Comparison of ENCODE assay signal across 1 cellular context in genomic region chr4:17614416-17615299, GRCh38.
A peak's percentile ranks its signal among the peaks of the same experiment; 100 is the strongest.
TF ChIP-seq lines count a peak whose summit lies in the region.

A gene with protein sequence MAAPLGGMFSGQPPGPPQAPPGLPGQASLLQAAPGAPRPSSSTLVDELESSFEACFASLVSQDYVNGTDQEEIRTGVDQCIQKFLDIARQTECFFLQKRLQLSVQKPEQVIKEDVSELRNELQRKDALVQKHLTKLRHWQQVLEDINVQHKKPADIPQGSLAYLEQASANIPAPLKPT (plus strand): TSS chr4:17614641. CDS start chr4:17614655, 14 bp downstream.

TF ChIP-seq in H1, 55 proteins besides CTCF, POLR2A, EP300 and RAD21 (continued from another document):
- TF ChIP-seq, protein P1, sequence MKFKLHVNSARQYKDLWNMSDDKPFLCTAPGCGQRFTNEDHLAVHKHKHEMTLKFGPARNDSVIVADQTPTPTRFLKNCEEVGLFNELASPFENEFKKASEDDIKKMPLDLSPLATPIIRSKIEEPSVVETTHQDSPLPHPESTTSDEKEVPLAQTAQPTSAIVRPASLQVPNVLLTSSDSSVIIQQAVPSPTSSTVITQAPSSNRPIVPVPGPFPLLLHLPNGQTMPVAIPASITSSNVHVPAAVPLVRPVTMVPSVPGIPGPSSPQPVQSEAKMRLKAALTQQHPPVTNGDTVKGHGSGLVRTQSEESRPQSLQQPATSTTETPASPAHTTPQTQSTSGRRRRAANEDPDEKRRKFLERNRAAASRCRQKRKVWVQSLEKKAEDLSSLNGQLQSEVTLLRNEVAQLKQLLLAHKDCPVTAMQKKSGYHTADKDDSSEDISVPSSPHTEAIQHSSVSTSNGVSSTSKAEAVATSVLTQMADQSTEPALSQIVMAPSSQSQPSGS (IDR thresholded peaks at IDR 0.05; ENCODE audit: low read length), result no peak
- TF ChIP-seq HDAC2 (IDR thresholded peaks at IDR 0.05; ENCODE audit: borderline replicate concordance in 1 of 2, low read depth in 2 of 2, low read length in 2 of 2) (peak; percentile 26 to 67; a peak in 1 of 4 replicates), TAF7 (optimal IDR thresholded peaks at IDR 0.05; ENCODE audit: borderline replicate concordance, low read depth, low read length) (peak; percentile 81), ZNF274 (IDR thresholded peaks at IDR 0.05; ENCODE audit: borderline replicate concordance, extremely low read depth, low read length) (no peak), FOSL1 (IDR thresholded peaks at IDR 0.05; ENCODE audit: insufficient read depth, low read depth, low read length) (no peak), TCF12 (IDR thresholded peaks at IDR 0.05; ENCODE audit: low read depth, low read length) (no peak), SAP30 (IDR thresholded peaks at IDR 0.05; ENCODE audit: insufficient read depth, insufficient replicate concordance, low read length) (peak; percentile 43), GTF2F1 (IDR thresholded peaks at IDR 0.05; ENCODE audit: borderline replicate concordance, low read depth, low read length) (peak; percentile 90; the same call in 1 of the 2 replicates), SP1 (IDR thresholded peaks at IDR 0.05; ENCODE audit: low read depth, low read length) (no peak), NRF1 (IDR thresholded peaks at IDR 0.05; ENCODE audit: low read depth, low read length) (peak; percentile 69), CBX5 (IDR thresholded peaks at IDR 0.05; ENCODE audit: low read depth, low read length) (no peak), JUND (IDR thresholded peaks at IDR 0.05; ENCODE audit: low read length) (no peak; the same call in 1 of the 2 replicates), CTBP2 (IDR thresholded peaks at IDR 0.05; ENCODE audit: borderline replicate concordance, insufficient read depth, insufficient read length, low read length) (no peak), ASH2L (IDR thresholded peaks at IDR 0.05; ENCODE audit: low read length) (peak; percentile 72), TBP (IDR thresholded peaks at IDR 0.05; ENCODE audit: low read depth, low read length) (peak; percentile 94), BCL11A (IDR thresholded peaks at IDR 0.05; ENCODE audit: low read depth in 2 of 2, low read length in 2 of 2) (no peak), MAX (IDR thresholded peaks at IDR 0.05) (no peak), RFX5 (IDR thresholded peaks at IDR 0.05; ENCODE audit: borderline replicate concordance, low read depth, low read length) (no peak), YY1 (IDR thresholded peaks at IDR 0.05; ENCODE audit: low read depth, low read length) (peak; percentile 98), RXRA (IDR thresholded peaks at IDR 0.05; ENCODE audit: insufficient read depth, low read depth, low read length) (no peak), EZH2 (IDR thresholded peaks at IDR 0.05; ENCODE audit: low read depth, low read length, severe bottlenecking) (no peak), EGR1 (IDR thresholded peaks at IDR 0.05; ENCODE audit: borderline replicate concordance, low read depth, low read length) (no peak), RNF2 (IDR thresholded peaks at IDR 0.05; ENCODE audit: borderline replicate concordance, low read depth, low read length, missing control alignments, poor library complexity, severe bottlenecking) (no peak), POU5F1 (IDR thresholded peaks at IDR 0.05; ENCODE audit: low read depth, low read length) (no peak), ATF3 (IDR thresholded peaks at IDR 0.05; ENCODE audit: insufficient read depth, low read depth, low read length) (peak; percentile 97), KDM4A (IDR thresholded peaks at IDR 0.05; ENCODE audit: low read depth, low read length, severe bottlenecking) (peak; percentile 24), SIN3A (conservative IDR thresholded peaks at IDR 0.05 in 1 of 2, IDR thresholded peaks at IDR 0.05 in 1 of 2; ENCODE audit: low read depth in 1 of 2, low read length in 2 of 2) (peak in 1 of 2 experiments; percentile 88; a peak in 2 of 4 replicates), PHF8 (conservative IDR thresholded peaks at IDR 0.05; ENCODE audit: low read depth, low read length) (peak; percentile 95), CHD7 (IDR thresholded peaks at IDR 0.05; ENCODE audit: insufficient replicate concordance, low read length) (no peak), RBBP5 (IDR thresholded peaks at IDR 0.05; ENCODE audit: borderline replicate concordance, low read depth, low read length) (peak; percentile 60; the same call in 1 of the 2 replicates), BRCA1 (IDR thresholded peaks at IDR 0.05; ENCODE audit: low read depth, low read length) (no peak), HDAC6 (IDR thresholded peaks at IDR 0.05; ENCODE audit: low read depth, low read length) (no peak), CHD1 (IDR thresholded peaks at IDR 0.05; ENCODE audit: low read depth, low read length) (no peak), SUZ12 (IDR thresholded peaks at IDR 0.05; ENCODE audit: low read length) (no peak), CBX8 (IDR thresholded peaks at IDR 0.05; ENCODE audit: borderline replicate concordance, low read depth, low read length) (no peak), JUN (IDR thresholded peaks at IDR 0.05; ENCODE audit: low read depth, low read length) (no peak), NANOG (IDR thresholded peaks at IDR 0.05; ENCODE audit: insufficient read depth, low read depth, low read length, poor library complexity, severe bottlenecking) (no peak), CHD2 (IDR thresholded peaks at IDR 0.05; ENCODE audit: low read length) (no peak), BACH1 (IDR thresholded peaks at IDR 0.05; ENCODE audit: low read length) (no peak), CREB1 (IDR thresholded peaks at IDR 0.05) (no peak), SRF (IDR thresholded peaks at IDR 0.05; ENCODE audit: low read depth, low read length) (no peak), POLR2AphosphoS5 (IDR thresholded peaks at IDR 0.05; ENCODE audit: low read depth, low read length) (peak; percentile 85), TAF1 (IDR thresholded peaks at IDR 0.05; ENCODE audit: low read depth, low read length) (peak; percentile 99), KDM5A (IDR thresholded peaks at IDR 0.05; ENCODE audit: low read length) (peak; percentile 78), CEBPB (IDR thresholded peaks at IDR 0.05; ENCODE audit: low read depth, low read length) (peak; percentile 96), MAFK (IDR thresholded peaks at IDR 0.05; ENCODE audit: low read depth, low read length) (no peak), GABPA (IDR thresholded peaks at IDR 0.05; ENCODE audit: borderline replicate concordance, insufficient read depth, low read length) (no peak), SP2 (IDR thresholded peaks at IDR 0.05; ENCODE audit: low read length) (no peak), SIX5 (IDR thresholded peaks at IDR 0.05; ENCODE audit: low read depth, low read length) (no peak), TEAD4 (IDR thresholded peaks at IDR 0.05; ENCODE audit: low read depth, low read length) (no peak), KDM1A (IDR thresholded peaks at IDR 0.05; ENCODE audit: borderline replicate concordance, low read length) (no peak)
- TF ChIP-seq, protein P2, sequence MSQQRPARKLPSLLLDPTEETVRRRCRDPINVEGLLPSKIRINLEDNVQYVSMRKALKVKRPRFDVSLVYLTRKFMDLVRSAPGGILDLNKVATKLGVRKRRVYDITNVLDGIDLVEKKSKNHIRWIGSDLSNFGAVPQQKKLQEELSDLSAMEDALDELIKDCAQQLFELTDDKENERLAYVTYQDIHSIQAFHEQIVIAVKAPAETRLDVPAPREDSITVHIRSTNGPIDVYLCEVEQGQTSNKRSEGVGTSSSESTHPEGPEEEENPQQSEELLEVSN (IDR thresholded peaks at IDR 0.05), result no peak
- TF ChIP-seq, protein P3, sequence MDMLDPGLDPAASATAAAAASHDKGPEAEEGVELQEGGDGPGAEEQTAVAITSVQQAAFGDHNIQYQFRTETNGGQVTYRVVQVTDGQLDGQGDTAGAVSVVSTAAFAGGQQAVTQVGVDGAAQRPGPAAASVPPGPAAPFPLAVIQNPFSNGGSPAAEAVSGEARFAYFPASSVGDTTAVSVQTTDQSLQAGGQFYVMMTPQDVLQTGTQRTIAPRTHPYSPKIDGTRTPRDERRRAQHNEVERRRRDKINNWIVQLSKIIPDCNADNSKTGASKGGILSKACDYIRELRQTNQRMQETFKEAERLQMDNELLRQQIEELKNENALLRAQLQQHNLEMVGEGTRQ (IDR thresholded peaks at IDR 0.05; ENCODE audit: low read length), result peak; percentile 99
